Comparison of ENCODE assay signal across 34 cellular contexts in the genomic region with DNA sequence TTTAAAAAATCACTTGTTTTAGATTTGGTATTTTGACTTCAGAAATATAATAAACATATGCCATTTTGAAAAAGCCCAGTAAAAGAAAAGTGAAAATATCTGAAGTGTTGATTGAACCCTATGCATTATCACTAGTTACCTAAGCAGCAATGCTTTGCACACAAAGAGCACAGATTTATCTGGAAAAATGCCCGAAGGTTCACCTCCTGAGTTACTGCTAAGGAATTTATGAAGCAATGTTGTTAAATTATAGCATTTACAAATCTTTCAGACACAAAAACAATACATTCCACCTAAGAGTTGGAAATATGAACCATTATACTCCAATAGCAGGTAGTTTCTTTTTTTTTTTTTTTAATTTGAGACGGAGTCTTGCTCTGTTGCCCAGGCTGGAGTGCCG. TPM values are rescaled to one million over a fixed set of nuclear protein-coding genes. Genes with fewer than 3 reads are reported as not detected.
A peak's percentile ranks its signal among the peaks of the same experiment; 100 is the strongest.
DNase-seq lines count a peak whose midpoint lies in the region; ATAC-seq and TF ChIP-seq lines count a peak whose summit lies in the region.
"Had no signal": no experiment of that assay in that cellular context is flagged by ENCODE, and none has a peak within 500 bp of the region (broad histone marks: within the 10 kb centered on the region; RNA-seq: fewer than 3 reads in every experiment).

No MANE protein-coding gene starts in this region.

- peaks cover 3% of the 10 kb centered on the region for H3K4me1 ChIP-seq in right cardiac atrium (ENCODE audit: control insufficient read depth, insufficient read depth, low read length)
- H3K4me1 ChIP-seq: BE2C had no signal

- ATAC-seq in T-helper 17 cell (no peak), HG03469 (IDR thresholded peaks at IDR 0.05; ENCODE audit: unreplicated experiment) (no peak), right cardiac atrium (no peak), HG02981 (IDR thresholded peaks at IDR 0.05; ENCODE audit: unreplicated experiment) (no peak)
- ATAC-seq in stimulated activated naive CD8-positive, alpha-beta T cell treated with anti-CD3 and anti-CD28 coated beads, Interleukin-15, Interleukin-2, amounts not matched to agents 100 U/mL and 50 U/mL, for 24 hours = no peak
- ATAC-seq: activated CD8-positive, alpha-beta T cell treated with anti-CD3 and anti-CD28 coated beads, Interleukin-2, amount 10 ng/mL, durations not matched to agents 7 days and 5 days; activated naive CD4-positive, alpha-beta T cell treated with anti-CD3 and anti-CD28 coated beads, Interleukin-2, amount 50 U/mL, for 72 hours; K562; natural killer cell; SK-N-SH treated with all-trans-retinoic acid at 6 μM for 48 hours had no signal

- no peaks in the 10 kb centered on the region for H3K27me3 Mint-ChIP-seq in T-helper 17 cell

- no peak overlapping the region for H3K27ac ChIP-seq in right cardiac atrium (ENCODE audit: low read length)
- H3K27ac ChIP-seq: ascending aorta, spleen, transverse colon had no signal

- intact Hi-C loops in right cardiac atrium (cut with DNase I) = no loop called here

- peak overlapping the region; percentile 86 for H3K27ac Mint-ChIP-seq in T-helper 17 cell
- H3K27ac Mint-ChIP-seq: activated naive CD4-positive, alpha-beta T cell treated with anti-CD3 and anti-CD28 coated beads, Interleukin-2, amount 50 U/mL, for 72 hours; activated T-helper 2 cell treated with anti-CD3 and anti-CD28 coated beads, Interferon-gamma antibody, Interleukin-2, Interleukin-4, amounts not matched to agents 10 μg/mL and 5 μg/mL and 100 μg/mL, durations not matched to agents 14 hours and 24 hours and 36 hours had no signal

- H3K36me3 Mint-ChIP-seq in T-helper 17 cell (ENCODE audit: low read depth) = no peaks in the 10 kb centered on the region
- H3K36me3 Mint-ChIP-seq: activated naive CD4-positive, alpha-beta T cell treated with anti-CD3 and anti-CD28 coated beads, Interleukin-2, amount 50 U/mL, for 72 hours; natural killer cell had no signal

- 93% methylated on average over 3 of the region's 3 CpGs for WGBS in right cardiac atrium

- H3K4me3 Mint-ChIP-seq in T-helper 17 cell = no peak overlapping the region
- H3K4me3 Mint-ChIP-seq: activated CD8-positive, alpha-beta T cell treated with anti-CD3 and anti-CD28 coated beads, Interleukin-2, amount 10 ng/mL, durations not matched to agents 7 days and 5 days; natural killer cell had no signal

- H3K4me3 ChIP-seq in fibroblast of mammary gland (ENCODE audit: control insufficient read depth, low read depth, low read length) = no peak overlapping the region
- H3K4me3 ChIP-seq in right cardiac atrium (ENCODE audit: low read length) = no peak overlapping the region
- H3K4me3 ChIP-seq: ascending aorta, K562, spleen, transverse colon had no signal

- H3K27me3 ChIP-seq in right cardiac atrium (ENCODE audit: control insufficient read depth, insufficient read depth) = no peaks in the 10 kb centered on the region
- H3K27me3 ChIP-seq: ascending aorta, BE2C, spleen, transverse colon had no signal

- TF ChIP-seq CTCF in fibroblast of mammary gland (conservative IDR thresholded peaks at IDR 0.05; ENCODE audit: control insufficient read depth, insufficient read depth, low read depth, low read length) = no peak

- H3K4me1 Mint-ChIP-seq in T-helper 17 cell = peaks cover 27% of the 10 kb centered on the region

- DNase-seq in A172 (ENCODE audit: low spot score) (peak; percentile 54), GM03348 (ENCODE audit: low spot score) (peak; percentile 29), T-helper 17 cell (no peak), fibroblast of mammary gland (ENCODE audit: low read depth) (peak; percentile 36), right cardiac atrium (no peak)
- DNase-seq in stimulated activated naive CD8-positive, alpha-beta T cell treated with anti-CD3 and anti-CD28 coated beads, Interleukin-15, Interleukin-2, amounts not matched to agents 100 U/mL and 50 U/mL, for 24 hours = no peak
- DNase-seq: activated CD4-positive, alpha-beta T cell treated with anti-CD3 and anti-CD28 coated beads for 1 hour; activated CD8-positive, alpha-beta T cell treated with anti-CD3 and anti-CD28 coated beads, Interleukin-2, amount 10 ng/mL, durations not matched to agents 7 days and 5 days; BE2C; glutamatergic neuron; midbrain; MM.1S; natural killer cell; NCI-H1417; NCI-H2081; NCI-H345; NCI-H774; RPMI8226; spleen; transverse colon had no signal

- H3K9me3 ChIP-seq in T-helper 17 cell (ENCODE audit: control insufficient read depth, low read length, poor library complexity, severe bottlenecking) (no peaks in the 10 kb centered on the region), right cardiac atrium (ENCODE audit: control insufficient read depth, low read length) (no peaks in the 10 kb centered on the region)
- H3K9me3 ChIP-seq: ascending aorta, BE2C, spleen, transverse colon had no signal

RNA-seq across cellular contexts. Expression of a gene that starts 38.9 kb away (rescaled TPM):
- total RNA-seq in A172 (2014; rRNA removed; shearing (Covaris generic)) = 27.0 and 31.5 TPM in 2 replicates
- 10 to 100 TPM; 12.4 to 13.5 TPM for total RNA-seq in T-helper 17 cell
- 10 to 100 TPM; 11.5 to 15.4 (median 13.1) TPM for total RNA-seq in right cardiac atrium
- 10.5 TPM for polyA plus RNA-seq in right cardiac atrium

RNA-seq across cellular contexts. Expression of a gene that starts 43.0 kb away (rescaled TPM):
- 23.4 and 30.9 TPM in 2 replicates for total RNA-seq in A172 (2014; rRNA removed; shearing (Covaris generic))
- total RNA-seq in T-helper 17 cell (100 to 1,000 TPM; 202 to 225 TPM), right cardiac atrium (10 to 100 TPM; 39.4 to 46.3 (median 40.5) TPM)
- 19.7 TPM for polyA plus RNA-seq in right cardiac atrium

RNA-seq across cellular contexts. Expression of a gene that starts 47.9 kb away (rescaled TPM):
- not detected in 2 replicates for total RNA-seq in A172 (2014; rRNA removed; shearing (Covaris generic))
- total RNA-seq in T-helper 17 cell (not detected), right cardiac atrium (not detected)
- polyA plus RNA-seq in right cardiac atrium = not detected
- total RNA-seq: activated CD8-positive, alpha-beta T cell treated with anti-CD3 and anti-CD28 coated beads, Interleukin-2, amount 10 ng/mL, durations not matched to agents 7 days and 5 days; activated naive CD4-positive, alpha-beta T cell treated with anti-CD3 and anti-CD28 coated beads, Interleukin-2, amount 50 U/mL, for 72 hours; activated T-helper 2 cell treated with anti-CD3 and anti-CD28 coated beads, Interferon-gamma antibody, Interleukin-2, Interleukin-4, amounts not matched to agents 10 μg/mL and 5 μg/mL and 100 μg/mL, durations not matched to agents 14 hours and 24 hours and 36 hours; ascending aorta; cerebellum; fibroblast of lung; H1; K562; liver; natural killer cell; omental fat pad; spleen; T-helper 2 cell treated with Interferon-gamma antibody and Interleukin-4, amounts not matched to agents 100 ng/mL and 5 ng/mL, for 36 hours; transverse colon had no signal
- polyA plus RNA-seq: fibroblast of lung, H1, K562, keratinocyte, liver, spleen had no signal

RNA-seq across cellular contexts. Expression of a gene that starts 52.2 kb away (rescaled TPM):
- 0.02 TPM in 1 of 2 replicates, not detected in the other for total RNA-seq in A172 (2014; rRNA removed; shearing (Covaris generic))
- total RNA-seq in T-helper 17 cell = under 1 TPM; 0.45 to 0.94 TPM
- under 1 TPM in 3 of 4 donors, not detected in 1; 0.06 to 0.28 (median 0.14) TPM for total RNA-seq in right cardiac atrium
- 0.14 TPM for polyA plus RNA-seq in right cardiac atrium
- total RNA-seq: ascending aorta, fibroblast of lung, liver, transverse colon had no signal
- polyA plus RNA-seq: keratinocyte had no signal

RNA-seq across cellular contexts. Expression of a gene that starts 55.1 kb away (rescaled TPM):
- total RNA-seq in A172 (2014; rRNA removed; shearing (Covaris generic)) = 5.0 and 5.5 TPM in 2 replicates
- 100 to 1,000 TPM; 153 to 177 TPM for total RNA-seq in T-helper 17 cell
- 10 to 100 TPM; 20.8 to 30.5 (median 23.3) TPM for total RNA-seq in right cardiac atrium
- 8.1 TPM for polyA plus RNA-seq in right cardiac atrium

Comparison
In these comparisons a context has a peak if more than half of its experiments do, and no peak if none do; other contexts are left out.
1. DNase-seq: peak in A172 (single experiment), GM03348 (single experiment) and fibroblast of mammary gland (single experiment); none in T-helper 17 cell (0 of 3), right cardiac atrium (0 of 3) and stimulated activated naive CD8-positive, alpha-beta T cell treated with anti-CD3 and anti-CD28 coated beads, Interleukin-15, Interleukin-2, amounts not matched to agents 100 U/mL and 50 U/mL, for 24 hours (single experiment).